Comparison of ENCODE assay signal across 1 cellular context in genomic region chr1:1306661-1307260, GRCh38.
A peak's percentile ranks its signal among the peaks of the same experiment; 100 is the strongest.
TF ChIP-seq lines count a peak whose summit lies in the region.

No MANE protein-coding gene starts in this region.

TF ChIP-seq in HepG2, 621 proteins besides CTCF, POLR2A, EP300 and RAD21 (continued from another document and continues in another):
- TF ChIP-seq ZNF687 (CRISPR knock-in tag; IDR thresholded peaks at IDR 0.05) (peak; percentile 87), RARA (CRISPR knock-in tag; IDR thresholded peaks at IDR 0.05) (peak; percentile 49; the same call in 1 of the 2 replicates), HNF4A (CRISPR knock-in tag; IDR thresholded peaks at IDR 0.05) (peak; percentile 95), ZSCAN30 (CRISPR knock-in tag; IDR thresholded peaks at IDR 0.05) (no peak), ZNF232 (CRISPR knock-in tag; IDR thresholded peaks at IDR 0.05; ENCODE audit: borderline replicate concordance) (no peak), MXD1 (CRISPR knock-in tag; IDR thresholded peaks at IDR 0.05) (peak; percentile 68; the same call in 1 of the 2 replicates), ZNF773 (CRISPR knock-in tag; IDR thresholded peaks at IDR 0.05; ENCODE audit: borderline replicate concordance) (no peak), ARHGAP35 (CRISPR knock-in tag; IDR thresholded peaks at IDR 0.05; ENCODE audit: borderline replicate concordance) (no peak), RXRB (CRISPR knock-in tag; IDR thresholded peaks at IDR 0.05; ENCODE audit: borderline replicate concordance) (no peak), ZEB1 (IDR thresholded peaks at IDR 0.05; ENCODE audit: insufficient replicate concordance, low read depth) (no peak), MYC (CRISPR knock-in tag; IDR thresholded peaks at IDR 0.05; ENCODE audit: borderline replicate concordance) (peak; percentile 95), TARDBP (CRISPR knock-in tag; IDR thresholded peaks at IDR 0.05) (peak; percentile 76), PAWR (CRISPR knock-in tag; IDR thresholded peaks at IDR 0.05; ENCODE audit: borderline replicate concordance) (no peak), ARID5B (CRISPR knock-in tag; IDR thresholded peaks at IDR 0.05) (no peak), ETS1 (CRISPR knock-in tag; IDR thresholded peaks at IDR 0.05) (no peak), MBD4 (IDR thresholded peaks at IDR 0.05; ENCODE audit: borderline replicate concordance, low read length) (no peak), ZNF414 (CRISPR knock-in tag; IDR thresholded peaks at IDR 0.05) (peak; percentile 77; the same call in 1 of the 2 replicates), HBP1 (CRISPR knock-in tag; IDR thresholded peaks at IDR 0.05; ENCODE audit: low read depth) (no peak), ZNF672 (CRISPR knock-in tag; IDR thresholded peaks at IDR 0.05) (no peak), FOSL1 (CRISPR knock-in tag; IDR thresholded peaks at IDR 0.05; ENCODE audit: borderline replicate concordance) (no peak), SALL2 (CRISPR knock-in tag; IDR thresholded peaks at IDR 0.05) (no peak), ZBTB14 (CRISPR knock-in tag; IDR thresholded peaks at IDR 0.05) (peak; percentile 66), ZNF407 (CRISPR knock-in tag; IDR thresholded peaks at IDR 0.05; ENCODE audit: not compliant biosample characterization) (no peak), ZNF503 (CRISPR knock-in tag; IDR thresholded peaks at IDR 0.05) (no peak), ZNF225 (CRISPR knock-in tag; IDR thresholded peaks at IDR 0.05) (no peak), EZH2 (conservative IDR thresholded peaks at IDR 0.05; ENCODE audit: low read depth, low read length) (no peak), ZNF569 (CRISPR knock-in tag; IDR thresholded peaks at IDR 0.05; ENCODE audit: borderline replicate concordance) (no peak)
